ENCODE assay signal across 24 cellular contexts in genomic region chr10:73989594-73990142, GRCh38.
"Had no signal": no experiment of that assay in that cellular context is flagged by ENCODE, and none has a peak within 500 bp of the region (broad histone marks: within the 10 kb centered on the region; RNA-seq: fewer than 3 reads in every experiment).

No MANE protein-coding gene starts in this region.

- H3K36me3 Mint-ChIP-seq: activated naive CD4-positive, alpha-beta T cell treated with anti-CD3 and anti-CD28 coated beads, Interleukin-2, amount 50 U/mL, for 72 hours; brain; natural killer cell treated with Interleukin-12 subunit alpha and Interleukin-12 subunit beta and Interleukin-15 and Interleukin-18, amount 100 ng/mL, for 72 hours had no signal

- H3K4me3 ChIP-seq: esophagus muscularis mucosa, gastrocnemius medialis, heart left ventricle, ovary, psoas muscle, right atrium auricular region, spleen, tibial artery had no signal

- H3K4me3 Mint-ChIP-seq: activated CD8-positive, alpha-beta T cell treated with anti-CD3 and anti-CD28 coated beads, Interleukin-2, amount 10 ng/mL, durations not matched to agents 7 days and 5 days; activated T-helper 1 cell treated with anti-CD3 and anti-CD28 coated beads, Interleukin-12 subunit alpha, Interleukin-12 subunit beta, Interleukin-2, Interleukin-4 antibody, amounts not matched to agents 30 ng/mL and 10 ng/mL and 1 ng/mL, durations not matched to agents 14 hours and 24 hours and 36 hours; brain; natural killer cell treated with Interleukin-12 subunit alpha and Interleukin-12 subunit beta and Interleukin-15 and Interleukin-18, amount 100 ng/mL, for 72 hours; stimulated activated naive CD8-positive, alpha-beta T cell treated with anti-CD3 and anti-CD28 coated beads, Interleukin-15, amount 100 ng/mL, for 72 hours had no signal

- H3K36me3 ChIP-seq: esophagus muscularis mucosa, gastrocnemius medialis, heart left ventricle, neutrophil, ovary, right atrium auricular region, spleen, tibial artery had no signal

- H3K9me3 ChIP-seq: esophagus muscularis mucosa, gastrocnemius medialis, heart left ventricle, neutrophil, ovary, psoas muscle, right atrium auricular region, spleen, tibial artery had no signal

- ATAC-seq: activated CD8-positive, alpha-beta T cell treated with anti-CD3 and anti-CD28 coated beads, Interleukin-2, amount 10 ng/mL, durations not matched to agents 7 days and 5 days; activated naive CD4-positive, alpha-beta T cell treated with anti-CD3 and anti-CD28 coated beads, Interleukin-2, amount 50 U/mL, for 72 hours; gastrocnemius medialis; heart left ventricle; left cardiac atrium; natural killer cell treated with Interleukin-12 subunit alpha and Interleukin-12 subunit beta and Interleukin-15 and Interleukin-18, amount 100 ng/mL, for 72 hours; psoas muscle; stimulated activated naive CD8-positive, alpha-beta T cell treated with anti-CD3 and anti-CD28 coated beads, Interleukin-15, amount 100 ng/mL, for 72 hours had no signal

- H3K4me1 ChIP-seq: esophagus muscularis mucosa, gastrocnemius medialis, right atrium auricular region had no signal

- H3K27ac Mint-ChIP-seq: activated CD8-positive, alpha-beta T cell treated with anti-CD3 and anti-CD28 coated beads, Interleukin-2, amount 10 ng/mL, durations not matched to agents 7 days and 5 days; activated naive CD4-positive, alpha-beta T cell treated with anti-CD3 and anti-CD28 coated beads, Interleukin-2, amount 50 U/mL, for 72 hours; activated T-helper 1 cell treated with anti-CD3 and anti-CD28 coated beads, Interleukin-12 subunit alpha, Interleukin-12 subunit beta, Interleukin-2, Interleukin-4 antibody, amounts not matched to agents 30 ng/mL and 10 ng/mL and 1 ng/mL, durations not matched to agents 14 hours and 24 hours and 36 hours; brain; stimulated activated naive CD8-positive, alpha-beta T cell treated with anti-CD3 and anti-CD28 coated beads, Interleukin-15, amount 100 ng/mL, for 72 hours had no signal

- DNase-seq: activated CD4-positive, alpha-beta T cell treated with anti-CD3 and anti-CD28 coated beads for 1 hour; activated CD4-positive, alpha-beta T cell treated with anti-CD3 and anti-CD28 coated beads, Interleukin-2, amount 50 U/mL, for 1 hour; activated CD8-positive, alpha-beta T cell treated with anti-CD3 and anti-CD28 coated beads, Interleukin-2, amount 10 ng/mL, durations not matched to agents 7 days and 5 days; activated gamma-delta T cell; aorta; dermis blood vessel endothelial cell; effector memory CD4-positive, alpha-beta T cell; gastrocnemius medialis; heart left ventricle; islet precursor cell; left cardiac atrium; ovary; psoas muscle; spleen; stimulated activated CD4-positive, alpha-beta T cell treated with anti-CD3 and anti-CD28 coated beads, Interleukin-4, amount 100 ng/mL, for 24 hours; stimulated activated naive CD8-positive, alpha-beta T cell treated with anti-CD3 and anti-CD28 coated beads, Interleukin-15, amount 100 ng/mL, for 72 hours; tibial artery had no signal

- H3K27ac ChIP-seq: esophagus muscularis mucosa, gastrocnemius medialis, heart left ventricle, ovary, psoas muscle, right atrium auricular region, tibial artery had no signal

- H3K9me3 Mint-ChIP-seq: activated T-helper 1 cell treated with anti-CD3 and anti-CD28 coated beads, Interleukin-12 subunit alpha, Interleukin-12 subunit beta, Interleukin-2, Interleukin-4 antibody, amounts not matched to agents 30 ng/mL and 10 ng/mL and 1 ng/mL, durations not matched to agents 14 hours and 24 hours and 36 hours had no signal

- H3K27me3 Mint-ChIP-seq: natural killer cell treated with Interleukin-12 subunit alpha and Interleukin-12 subunit beta and Interleukin-15 and Interleukin-18, amount 100 ng/mL, for 72 hours; stimulated activated naive CD8-positive, alpha-beta T cell treated with anti-CD3 and anti-CD28 coated beads, Interleukin-15, amount 100 ng/mL, for 72 hours had no signal

- H3K27me3 ChIP-seq: esophagus muscularis mucosa, gastrocnemius medialis, heart left ventricle, neutrophil, ovary, right atrium auricular region, spleen, tibial artery had no signal
